In the genomic region with DNA sequence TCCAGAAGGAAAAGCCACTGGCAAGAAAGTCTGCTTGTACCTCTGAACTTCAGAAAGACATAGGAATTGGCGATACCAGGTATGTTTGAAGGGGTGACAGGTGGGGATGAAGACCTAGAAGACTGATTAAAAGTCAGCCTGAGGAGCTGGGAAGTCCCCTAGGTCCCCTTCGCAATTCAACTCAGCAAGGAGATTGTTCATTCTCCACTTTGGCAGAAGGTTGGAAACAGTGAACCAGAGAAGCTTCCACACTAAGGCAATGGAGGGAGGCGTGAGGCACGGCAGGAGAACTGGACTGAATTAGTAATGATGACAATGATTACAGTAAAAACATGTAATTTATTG, we compare ENCODE assay signal across 11 cellular contexts.
A peak's percentile ranks its signal among the peaks of the same experiment; 100 is the strongest.
DNase-seq lines count a peak whose midpoint lies in the region; ATAC-seq lines count a peak whose summit lies in the region.
"Had no signal": no experiment of that assay in that cellular context is flagged by ENCODE, and none has a peak within 500 bp of the region (broad histone marks: within the 10 kb centered on the region; RNA-seq: fewer than 3 reads in every experiment).

No MANE protein-coding gene starts in this region.

- H3K4me3 ChIP-seq in GM23248 = no peak overlapping the region
- H3K4me3 ChIP-seq: tibial nerve had no signal

- no peak overlapping the region for H2AFZ ChIP-seq in GM23248

- no peak overlapping the region for H3K4me3 Mint-ChIP-seq in stimulated activated effector memory CD8-positive, alpha-beta T cell treated with anti-CD3 and anti-CD28 coated beads, Interleukin-12 subunit alpha, Interleukin-12 subunit beta, amount 100 ng/mL, for 72 hours
- H3K4me3 Mint-ChIP-seq: activated naive CD8-positive, alpha-beta T cell treated with anti-CD3 and anti-CD28 coated beads, Interleukin-2, amount 10 ng/mL, durations not matched to agents 7 days and 5 days; central memory CD8-positive, alpha-beta T cell had no signal

- no peak overlapping the region for H3K9ac ChIP-seq in GM23248

- H3K4me1 Mint-ChIP-seq in stimulated activated effector memory CD8-positive, alpha-beta T cell treated with anti-CD3 and anti-CD28 coated beads, Interleukin-12 subunit alpha, Interleukin-12 subunit beta, amount 100 ng/mL, for 72 hours = no peaks in the 10 kb centered on the region
- H3K4me1 Mint-ChIP-seq: activated naive CD8-positive, alpha-beta T cell treated with anti-CD3 and anti-CD28 coated beads, Interleukin-2, amount 10 ng/mL, durations not matched to agents 7 days and 5 days; central memory CD8-positive, alpha-beta T cell had no signal

- WGBS in GM23248 (ENCODE audit: low coverage in 1 of 2, low lambda C conversion rate in 2 of 2, missing lambda C conversion rate in 2 of 2), 2 experiments = 12 to 14% methylated on average over 4 of the region's 4 CpGs

- H3F3A ChIP-seq in GM23248 (ENCODE audit: insufficient read depth) = no peaks in the 10 kb centered on the region

- in situ Hi-C loops in GM23248 (cut with MboI) = no loop called here

- no peaks in the 10 kb centered on the region for H3K79me2 ChIP-seq in GM23248 (ENCODE audit: insufficient read depth)

- no peaks in the 10 kb centered on the region for H3K27me3 ChIP-seq in GM23248 (replicated peaks; ENCODE audit: insufficient read depth)
- H3K27me3 ChIP-seq: tibial nerve had no signal

- H3K36me3 Mint-ChIP-seq in stimulated activated effector memory CD8-positive, alpha-beta T cell treated with anti-CD3 and anti-CD28 coated beads, Interleukin-12 subunit alpha, Interleukin-12 subunit beta, amount 100 ng/mL, for 72 hours = no peaks in the 10 kb centered on the region
- H3K36me3 Mint-ChIP-seq: activated naive CD8-positive, alpha-beta T cell treated with anti-CD3 and anti-CD28 coated beads, Interleukin-2, amount 10 ng/mL, durations not matched to agents 7 days and 5 days had no signal

- ATAC-seq in GM19395 (IDR thresholded peaks at IDR 0.05; ENCODE audit: unreplicated experiment) = peak; percentile 62
- ATAC-seq in HG02678 (IDR thresholded peaks at IDR 0.05; ENCODE audit: unreplicated experiment) = peak; percentile 45
- ATAC-seq in HG03280 (IDR thresholded peaks at IDR 0.05; ENCODE audit: unreplicated experiment) = peak; percentile 41
- ATAC-seq in Right ventricle myocardium superior (ENCODE audit: poor library complexity) = no peak
- no peak for ATAC-seq in stimulated activated effector memory CD8-positive, alpha-beta T cell treated with anti-CD3 and anti-CD28 coated beads, Interleukin-12 subunit alpha, Interleukin-12 subunit beta, amount 100 ng/mL, for 72 hours

- DNase-seq in GM23248 (no peak), cerebellum (ENCODE audit: low spot score) (no peak), Right ventricle myocardium superior (no peak)
- no peak for DNase-seq in stimulated activated effector memory CD8-positive, alpha-beta T cell treated with anti-CD3 and anti-CD28 coated beads, Interleukin-12 subunit alpha, Interleukin-12 subunit beta, amount 100 ng/mL, for 72 hours (ENCODE audit: low spot score in 2 of 2)
- DNase-seq: activated naive CD8-positive, alpha-beta T cell treated with anti-CD3 and anti-CD28 coated beads, Interleukin-2, amount 10 ng/mL, durations not matched to agents 7 days and 5 days; SHP77 had no signal

- H3K27ac ChIP-seq in GM23248 = no peak overlapping the region
- H3K27ac ChIP-seq: tibial nerve had no signal

- H3K9me2 ChIP-seq in GM23248 (ENCODE audit: insufficient read depth) = no peaks in the 10 kb centered on the region

- H3K4me2 ChIP-seq in GM23248 (ENCODE audit: unreplicated experiment) = no peak overlapping the region

- no peaks in the 10 kb centered on the region for H3K4me1 ChIP-seq in GM23248 (ENCODE audit: insufficient read depth)
- H3K4me1 ChIP-seq: tibial nerve had no signal

- no peak overlapping the region for H3K27ac Mint-ChIP-seq in stimulated activated effector memory CD8-positive, alpha-beta T cell treated with anti-CD3 and anti-CD28 coated beads, Interleukin-12 subunit alpha, Interleukin-12 subunit beta, amount 100 ng/mL, for 72 hours
- H3K27ac Mint-ChIP-seq: activated naive CD8-positive, alpha-beta T cell treated with anti-CD3 and anti-CD28 coated beads, Interleukin-2, amount 10 ng/mL, durations not matched to agents 7 days and 5 days had no signal

- H3K9me3 Mint-ChIP-seq in stimulated activated effector memory CD8-positive, alpha-beta T cell treated with anti-CD3 and anti-CD28 coated beads, Interleukin-12 subunit alpha, Interleukin-12 subunit beta, amount 100 ng/mL, for 72 hours = no peaks in the 10 kb centered on the region
- H3K9me3 Mint-ChIP-seq: activated naive CD8-positive, alpha-beta T cell treated with anti-CD3 and anti-CD28 coated beads, Interleukin-2, amount 10 ng/mL, durations not matched to agents 7 days and 5 days; central memory CD8-positive, alpha-beta T cell had no signal

- H4K20me1 ChIP-seq in GM23248 (ENCODE audit: insufficient read depth) = no peaks in the 10 kb centered on the region

- H3K36me3 ChIP-seq in GM23248 (ENCODE audit: low read depth) = no peaks in the 10 kb centered on the region
- H3K36me3 ChIP-seq: tibial nerve had no signal

- intact Hi-C loops in Right ventricle myocardium superior (cut with DNase I) = no loop called here

- no peaks in the 10 kb centered on the region for H3K9me3 ChIP-seq in GM23248 (ENCODE audit: low read depth)
- H3K9me3 ChIP-seq: tibial nerve had no signal

Comparison
In these comparisons a context has a peak if more than half of its experiments do, and no peak if none do; other contexts are left out.
1. ATAC-seq: peak in GM19395 (single experiment), HG02678 (single experiment) and HG03280 (single experiment); none in Right ventricle myocardium superior (single experiment) and stimulated activated effector memory CD8-positive, alpha-beta T cell treated with anti-CD3 and anti-CD28 coated beads, Interleukin-12 subunit alpha, Interleukin-12 subunit beta, amount 100 ng/mL, for 72 hours (single experiment).